In the genomic region with DNA sequence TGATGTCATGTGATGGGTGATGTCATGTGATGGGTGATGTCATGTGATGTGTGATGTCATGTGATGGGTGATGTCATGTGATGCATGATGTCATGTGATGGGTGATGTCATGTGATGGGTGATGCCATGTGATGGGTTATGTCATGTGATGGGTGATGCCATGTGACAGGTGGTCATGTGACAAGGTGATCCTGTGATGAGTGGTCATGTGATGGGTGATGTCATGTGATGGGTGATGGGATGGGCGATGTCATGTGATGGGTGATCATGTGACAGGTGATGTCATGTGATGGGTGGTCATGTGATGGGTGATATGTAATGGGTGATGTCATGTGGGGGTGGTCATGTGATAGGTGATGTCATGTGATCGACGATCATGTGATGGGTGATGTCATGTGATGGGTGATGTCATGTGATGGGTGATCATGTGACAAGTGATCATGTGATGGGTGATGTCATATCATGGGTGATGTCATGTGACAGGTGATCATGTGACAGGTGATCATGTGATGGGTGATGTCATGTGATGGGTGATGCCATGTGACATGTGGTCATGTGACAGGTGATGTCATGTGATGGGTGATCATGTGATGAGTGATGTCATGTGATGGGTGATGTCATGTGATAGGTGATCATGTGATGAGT, we compare ENCODE assay signal across 8 cellular contexts. TPM values are rescaled to one million over a fixed set of nuclear protein-coding genes. Genes with fewer than 3 reads are reported as not detected.
DNase-seq lines count a peak whose midpoint lies in the region; TF ChIP-seq lines count a peak whose summit lies in the region.

No MANE protein-coding gene starts in this region.

- H3K9ac ChIP-seq in GM23248 = no peak overlapping the region

- H3K27me3 ChIP-seq in ACC112 (ENCODE audit: insufficient read depth, low read length) = no peaks in the 10 kb centered on the region
- H3K27me3 ChIP-seq in GM23248 (replicated peaks; ENCODE audit: insufficient read depth) = no peaks in the 10 kb centered on the region
- H3K27me3 ChIP-seq in uterus = no peaks in the 10 kb centered on the region

- no peaks in the 10 kb centered on the region for H3K36me3 ChIP-seq in ACC112 (ENCODE audit: insufficient read depth, low read length)
- H3K36me3 ChIP-seq in GM23248 (ENCODE audit: low read depth) = no peaks in the 10 kb centered on the region
- no peaks in the 10 kb centered on the region for H3K36me3 ChIP-seq in uterus

- no peaks in the 10 kb centered on the region for H3K9me3 ChIP-seq in GM23248 (ENCODE audit: low read depth)
- no peaks in the 10 kb centered on the region for H3K9me3 ChIP-seq in uterus

- 96% methylated on average over 3 of the region's 3 CpGs for WGBS in GM23248 (ENCODE audit: low coverage in 1 of 2, low lambda C conversion rate in 2 of 2, missing lambda C conversion rate in 2 of 2), 2 experiments

- H3K9me2 ChIP-seq in GM23248 (ENCODE audit: insufficient read depth) = no peaks in the 10 kb centered on the region

- TF ChIP-seq CTCF in retinal pigment epithelial cell (conservative IDR thresholded peaks at IDR 0.05; ENCODE audit: low read depth, low read length) (no peak), uterus (IDR thresholded peaks at IDR 0.05) (no peak)

- peak; percentile 80 for DNase-seq in GM23248
- DNase-seq in T-helper 22 cell (ENCODE audit: low read depth) = peak; percentile 14
- DNase-seq in dermis microvascular lymphatic vessel endothelial cell (ENCODE audit: low read depth in 2 of 2) = peak; percentile 30 to 49
- DNase-seq in retinal pigment epithelial cell (ENCODE audit: low read depth) = peak; percentile 4
- DNase-seq in SW480 (ENCODE audit: low spot score) = no peak
- DNase-seq in hepatic stellate cell (ENCODE audit: low spot score) = no peak
- no peak for DNase-seq in uterus

- H2AFZ ChIP-seq in ACC112 (ENCODE audit: low read length, unreplicated experiment) (no peak overlapping the region), GM23248 (no peak overlapping the region)

- H3F3A ChIP-seq in GM23248 (ENCODE audit: insufficient read depth) = peaks cover 36% of the 10 kb centered on the region

- H4K20me1 ChIP-seq in GM23248 (ENCODE audit: insufficient read depth) = no peaks in the 10 kb centered on the region

- H3K4me1 ChIP-seq in ACC112 (ENCODE audit: control insufficient read depth, insufficient read depth, low read length, unreplicated experiment) = peaks cover 3% of the 10 kb centered on the region
- peaks cover 18% of the 10 kb centered on the region for H3K4me1 ChIP-seq in GM23248 (ENCODE audit: insufficient read depth)
- H3K4me1 ChIP-seq in uterus = no peaks in the 10 kb centered on the region

- TF ChIP-seq POLR2A in uterus (IDR thresholded peaks at IDR 0.05) = no peak

- intact Hi-C loops in uterus (cut with DNase I; ENCODE audit: low total_unique reads) = no loop called here

- in situ Hi-C loops in GM23248 (cut with MboI) = no loop called here

- H3K4me2 ChIP-seq in GM23248 (ENCODE audit: unreplicated experiment) = no peak overlapping the region

- H3K79me2 ChIP-seq in ACC112 (ENCODE audit: control insufficient read depth, insufficient read depth, low read length, unreplicated experiment) (no peaks in the 10 kb centered on the region), GM23248 (ENCODE audit: insufficient read depth) (no peaks in the 10 kb centered on the region)

- H3K4me3 ChIP-seq in ACC112 (ENCODE audit: low read depth, low read length) (no peak overlapping the region), GM23248 (no peak overlapping the region), retinal pigment epithelial cell (ENCODE audit: low read length) (no peak overlapping the region), uterus (no peak overlapping the region)

- H3K27ac ChIP-seq in ACC112 (ENCODE audit: low read depth, low read length) (peak overlapping the region; percentile 44; the same call in 1 of the 2 replicates), GM23248 (peak overlapping the region; percentile 13; the same call in 1 of the 2 replicates), uterus (no peak overlapping the region)

RNA-seq across cellular contexts. Expression of a gene that starts 17.2 kb away (rescaled TPM):
- total RNA-seq in GM23248 (2014; rRNA removed; shearing (Covaris generic)) = not detected in 2 replicates
- polyA plus RNA-seq in GM23248 (2016; fragmentation: Nextera tagmentation; extraction: Ambion mirVana) = not detected in 2 replicates
- total RNA-seq in dermis microvascular lymphatic vessel endothelial cell (not detected in 2 replicates), uterus (under 1 TPM in 2 of 4 donors, not detected in 2; 0.48 to 0.59 TPM)

RNA-seq across cellular contexts. Expression of a gene that starts 31.8 kb away (rescaled TPM):
- 0.76 and 1.0 TPM in 2 replicates for total RNA-seq in GM23248 (2014; rRNA removed; shearing (Covaris generic))
- 1.4 TPM in 2 replicates for polyA plus RNA-seq in GM23248 (2016; fragmentation: Nextera tagmentation; extraction: Ambion mirVana)
- total RNA-seq in dermis microvascular lymphatic vessel endothelial cell = not detected in 2 replicates
- total RNA-seq in uterus = under 1 TPM in 2 of 4 donors, not detected in 2; 0.21 to 0.27 TPM

RNA-seq across cellular contexts. Expression of a gene that starts 47.7 kb away (rescaled TPM):
- not detected in 2 replicates for total RNA-seq in GM23248 (2014; rRNA removed; shearing (Covaris generic))
- polyA plus RNA-seq in GM23248 (2016; fragmentation: Nextera tagmentation; extraction: Ambion mirVana) = not detected in 2 replicates
- total RNA-seq in dermis microvascular lymphatic vessel endothelial cell = not detected in 2 replicates
- 10 to 100 TPM in 1 of 4 donors, 1 to 10 TPM in 2, not detected in 1; 3.2 to 10.9 (median 4.0) TPM for total RNA-seq in uterus

RNA-seq across cellular contexts. Expression of a gene that starts 53.2 kb away (rescaled TPM):
- not detected in 2 replicates for total RNA-seq in GM23248 (2014; rRNA removed; shearing (Covaris generic))
- not detected in 2 replicates for polyA plus RNA-seq in GM23248 (2016; fragmentation: Nextera tagmentation; extraction: Ambion mirVana)
- total RNA-seq in dermis microvascular lymphatic vessel endothelial cell = not detected in 2 replicates
- not detected for total RNA-seq in uterus

Comparison
In these comparisons a context has a peak if more than half of its experiments do, and no peak if none do; other contexts are left out.
1. H3K27ac ChIP-seq: peak in ACC112 (single experiment) and GM23248 (single experiment); none in uterus (0 of 2).
2. DNase-seq: peak in GM23248 (single experiment), T-helper 22 cell (single experiment), dermis microvascular lymphatic vessel endothelial cell (2 of 2) and retinal pigment epithelial cell (single experiment); none in SW480 (single experiment), hepatic stellate cell (single experiment) and uterus (0 of 2).